ENCODE assay signal across 14 cellular contexts in genomic region chr10:6117711-6118110, GRCh38. TPM values are rescaled to one million over a fixed set of nuclear protein-coding genes. Genes with fewer than 3 reads are reported as not detected.
"Had no signal": no experiment of that assay in that cellular context is flagged by ENCODE, and none has a peak within 500 bp of the region (broad histone marks: within the 10 kb centered on the region; RNA-seq: fewer than 3 reads in every experiment).

No MANE protein-coding gene starts in this region.

- H3K27me3 Mint-ChIP-seq: activated CD4-positive, alpha-beta memory T cell treated with anti-CD3 and anti-CD28 coated beads, Interleukin-2, amount 10 ng/mL, durations not matched to agents 7 days and 5 days had no signal

- H3K27ac Mint-ChIP-seq: activated CD4-positive, alpha-beta memory T cell treated with anti-CD3 and anti-CD28 coated beads, Interleukin-2, amount 10 ng/mL, durations not matched to agents 7 days and 5 days; natural killer cell; T-helper 2 cell treated with Interferon-gamma antibody and Interleukin-4, amounts not matched to agents 5 μg/mL and 100 μg/mL, for 36 hours had no signal

- H3K4me1 Mint-ChIP-seq: natural killer cell had no signal

- H3K9me3 Mint-ChIP-seq: activated CD4-positive, alpha-beta memory T cell treated with anti-CD3 and anti-CD28 coated beads, Interleukin-2, amount 10 ng/mL, durations not matched to agents 7 days and 5 days; natural killer cell; T-helper 2 cell treated with Interferon-gamma antibody and Interleukin-4, amounts not matched to agents 5 μg/mL and 100 μg/mL, for 36 hours had no signal

- H3K4me3 Mint-ChIP-seq: activated CD4-positive, alpha-beta memory T cell treated with anti-CD3 and anti-CD28 coated beads, Interleukin-2, amount 10 ng/mL, durations not matched to agents 7 days and 5 days; natural killer cell; T-helper 2 cell treated with Interferon-gamma antibody and Interleukin-4, amounts not matched to agents 5 μg/mL and 100 μg/mL, for 36 hours had no signal

- DNase-seq: activated CD4-positive, alpha-beta memory T cell treated with anti-CD3 and anti-CD28 coated beads, Interleukin-2, amount 10 ng/mL, durations not matched to agents 7 days and 5 days; activated CD4-positive, CD25-positive, alpha-beta regulatory T cell treated with anti-CD3 and anti-CD28 coated beads, Interleukin-2, amount 50 U/mL, for 72 hours; cerebellar nuclear complex; effector memory CD4-positive, alpha-beta T cell; foreskin melanocyte; left ventricle myocardium inferior; natural killer cell; stimulated activated CD4-positive, alpha-beta T cell treated with anti-CD3 and anti-CD28 coated beads, Interleukin-15, amount 100 ng/mL, for 24 hours; stimulated activated CD4-positive, alpha-beta T cell treated with anti-CD3 and anti-CD28 coated beads, Interleukin-4, amount 100 ng/mL, for 4 hours; stimulated activated CD8-positive, alpha-beta memory T cell treated with anti-CD3 and anti-CD28 coated beads, Interleukin-4, amount 100 ng/mL, for 48 hours had no signal

RNA-seq across cellular contexts. Expression of gene IL2RA, which starts 55.5 kb away (rescaled TPM):
- total RNA-seq: ascending aorta, fibroblast of lung, kidney epithelial cell had no signal
